Comparison of ENCODE assay signal across 9 cellular contexts in genomic region chr16:70746708-70747424, GRCh38. TPM values are rescaled to one million over a fixed set of nuclear protein-coding genes. Genes with fewer than 3 reads are reported as not detected.
DNase-seq lines count a peak whose midpoint lies in the region; ATAC-seq and TF ChIP-seq lines count a peak whose summit lies in the region.
"Had no signal": no experiment of that assay in that cellular context is flagged by ENCODE, and none has a peak within 500 bp of the region (broad histone marks: within the 10 kb centered on the region; RNA-seq: fewer than 3 reads in every experiment).

No MANE protein-coding gene starts in this region.

- H3K4ac ChIP-seq in IMR-90 (ENCODE audit: low read depth, low read length): peak overlapping the region; percentile 99

- H3K23ac ChIP-seq in IMR-90 (ENCODE audit: low read depth, low read length): peak overlapping the region; percentile 84

- in situ Hi-C loops in IMR-90 (cut with MboI; ENCODE audit: low sequenced_read_pairs): no loop called here

- peak overlapping the region; percentile 26 for H3K4me2 ChIP-seq in IMR-90 (ENCODE audit: low read depth, low read length)
- H3K4me2 ChIP-seq: KMS-11 had no signal

- H3K27me3 Mint-ChIP-seq in CD8-positive, alpha-beta memory T cell: no peaks in the 10 kb centered on the region
- no peaks in the 10 kb centered on the region for H3K27me3 Mint-ChIP-seq in activated CD4-positive, alpha-beta memory T cell treated with anti-CD3 and anti-CD28 coated beads for 36 hours

- peaks cover 12 to 27% (median 17%) of the 10 kb centered on the region in 3 donors for H3K4me1 Mint-ChIP-seq in CD8-positive, alpha-beta memory T cell
- peaks cover 41% of the 10 kb centered on the region for H3K4me1 Mint-ChIP-seq in activated CD4-positive, alpha-beta memory T cell treated with anti-CD3 and anti-CD28 coated beads for 36 hours (ENCODE audit: low read depth)

- H4K20me1 ChIP-seq in IMR-90 (ENCODE audit: insufficient read depth, low read length): no peaks in the 10 kb centered on the region

- peak overlapping the region; percentile 99 for H2BK20ac ChIP-seq in IMR-90 (ENCODE audit: low read depth, low read length)

- 56% methylated on average over 5 of the region's 15 CpGs; no CpG with 5 or more reads in 1 of the 2 experiments for WGBS in IMR-90 (ENCODE audit: extremely low coverage in 2 of 2, insufficient read length in 1 of 2), 2 experiments

- dilution Hi-C loops in IMR-90 (cut with HindIII; ENCODE audit: low sequenced_read_pairs, unreplicated experiment): no loop called here

- H3K27ac ChIP-seq in CD8-positive, alpha-beta memory T cell (ENCODE audit: low read depth, low read length): peak overlapping the region; percentile 46
- H3K27ac ChIP-seq in IMR-90 (ENCODE audit: insufficient read depth, low read length) (peak overlapping the region; percentile 90), skeletal muscle tissue (ENCODE audit: low read depth, low read length) (peak overlapping the region; percentile 80)
- H3K27ac ChIP-seq: KMS-11 had no signal

- peak overlapping the region; percentile 12; the same call in 1 of the 2 replicates for H3K9ac ChIP-seq in IMR-90 (ENCODE audit: low read depth, low read length)
- peak overlapping the region; percentile 41 to 62 (median 51) for H3K9ac ChIP-seq in skeletal muscle tissue (ENCODE audit: low read depth in 1 of 3, low read length in 3 of 3)
- H3K9ac ChIP-seq: KMS-11 had no signal

- no peak overlapping the region for H3K4me3 Mint-ChIP-seq in CD8-positive, alpha-beta memory T cell
- H3K4me3 Mint-ChIP-seq in activated CD4-positive, alpha-beta memory T cell treated with anti-CD3 and anti-CD28 coated beads for 36 hours: no peak overlapping the region

- no peak for TF ChIP-seq POLR2A in IMR-90 (IDR thresholded peaks at IDR 0.05; ENCODE audit: low read depth, low read length)

- H3K18ac ChIP-seq in IMR-90 (ENCODE audit: low read depth, low read length): peak overlapping the region; percentile 68

- no peaks in the 10 kb centered on the region for H3K27me3 ChIP-seq in CD8-positive, alpha-beta memory T cell (ENCODE audit: insufficient read depth, low read length, poor library complexity, severe bottlenecking)
- no peaks in the 10 kb centered on the region for H3K27me3 ChIP-seq in IMR-90 (ENCODE audit: control insufficient read depth, insufficient read depth, low read length)
- no peaks in the 10 kb centered on the region for H3K27me3 ChIP-seq in skeletal muscle tissue (ENCODE audit: control insufficient read depth in 3 of 3, insufficient read depth in 3 of 3, low read length in 3 of 3)

- peak overlapping the region; percentile 43 to 86 for H4K8ac ChIP-seq in IMR-90 (ENCODE audit: low read depth in 2 of 2, low read length in 2 of 2)

- H2AK9ac ChIP-seq in IMR-90 (replicated peaks; ENCODE audit: low read depth, low read length, poor library complexity): peak overlapping the region; percentile 99

- H2AK5ac ChIP-seq in IMR-90 (ENCODE audit: low read depth, low read length): peak overlapping the region; percentile 99

- H3K36me3 ChIP-seq in CD8-positive, alpha-beta memory T cell (ENCODE audit: insufficient read depth, low read length): no peaks in the 10 kb centered on the region
- H3K36me3 ChIP-seq in IMR-90 (ENCODE audit: control insufficient read depth, insufficient read depth, low read length) (peaks cover 8% of the 10 kb centered on the region; the same call in 1 of the 2 replicates), skeletal muscle tissue (ENCODE audit: control insufficient read depth in 3 of 3, insufficient read depth in 3 of 3, low read length in 3 of 3) (peaks cover 0 to 2% (median 2%) of the 10 kb centered on the region in 3 donors)

- intact Hi-C loops in IMR-90 (cut with micrococcal nuclease): no loop called here
- intact Hi-C loops in activated CD4-positive, alpha-beta memory T cell treated with anti-CD3 and anti-CD28 coated beads for 36 hours (cut with micrococcal nuclease): loop anchor here (1.0 kb wide), 1 partner anchor 10 kb away; no protein-coding TSS in a partner anchor

- no TSS peak for BruUV-seq in IMR-90 (replicated peaks; lab: Mats Ljungman, UMichigan)

- H3K79me1 ChIP-seq in IMR-90 (ENCODE audit: low read depth in 1 of 2, low read length in 2 of 2): peaks cover 10 to 62% of the 10 kb centered on the region in 2 experiments; a peak in 3 of 4 replicates

- H2BK5ac ChIP-seq in IMR-90 (ENCODE audit: low read depth, low read length, poor library complexity, severe bottlenecking): peak overlapping the region; percentile 98

- ATAC-seq in IMR-90 (ENCODE audit: low read depth) (peak; percentile 68), GM19452 (IDR thresholded peaks at IDR 0.05; ENCODE audit: unreplicated experiment) (no peak), GM21447 (IDR thresholded peaks at IDR 0.05; ENCODE audit: unreplicated experiment) (no peak)

- H3K36me3 Mint-ChIP-seq in CD8-positive, alpha-beta memory T cell: peaks cover 8 to 65% (median 10%) of the 10 kb centered on the region in 3 donors
- H3K36me3 Mint-ChIP-seq in activated CD4-positive, alpha-beta memory T cell treated with anti-CD3 and anti-CD28 coated beads for 36 hours: peaks cover 21% of the 10 kb centered on the region

- H2AFZ ChIP-seq in IMR-90 (replicated peaks; ENCODE audit: low read length, poor library complexity): peak overlapping the region; percentile 82

- TF ChIP-seq CTCF in IMR-90 (conservative IDR thresholded peaks at IDR 0.05; ENCODE audit: low read depth, low read length): no peak

- H2BK120ac ChIP-seq in IMR-90 (ENCODE audit: low read depth, low read length): peak overlapping the region; percentile 99

- CTCF ChIA-PET in CD8-positive, alpha-beta memory T cell (lab: Charles Lee): interaction anchor here (0.8 kb wide), 1 partner anchor 23 kb away, joined by 3 read pairs; no protein-coding TSS in a partner anchor
- CTCF ChIA-PET in IMR-90 (lab: Yijun Ruan, JAX): interaction anchor here (1.0 to 2.1 kb wide), 3 partner anchors 9 to 24 kb away, joined by 3 to 7 read pairs (median 5); no protein-coding TSS in a partner anchor
- CTCF ChIA-PET in activated CD4-positive, alpha-beta memory T cell treated with anti-CD3 and anti-CD28 coated beads for 36 hours (lab: Charles Lee): interaction anchor here (0.7 to 1.2 kb wide), 2 partner anchors 9 to 24 kb away, joined by 3 read pairs; no protein-coding TSS in a partner anchor

- peak overlapping the region; percentile 53 for H3K56ac ChIP-seq in IMR-90 (ENCODE audit: extremely low read depth, insufficient read depth, low read length)

- POLR2A ChIA-PET in CD8-positive, alpha-beta memory T cell (lab: Charles Lee): no interaction called here
- POLR2A ChIA-PET in IMR-90 (lab: Charles Lee; ENCODE audit: unreplicated experiment): interaction anchor here (0.8 kb wide), 1 partner anchor 59 kb away, joined by 3 read pairs; no protein-coding TSS in a partner anchor
- POLR2A ChIA-PET in activated CD4-positive, alpha-beta memory T cell treated with anti-CD3 and anti-CD28 coated beads for 36 hours (lab: Charles Lee): no interaction called here

- H4K91ac ChIP-seq in IMR-90 (ENCODE audit: insufficient read depth, low read depth, low read length): peak overlapping the region; percentile 93

- DNase-seq in CD8-positive, alpha-beta memory T cell: peak in 3 of 5 donors; percentile 13 to 70 (median 56)
- DNase-seq in IMR-90 (peak; percentile 96), glomerular visceral epithelial cell (ENCODE audit: extremely low spot score) (peak; percentile 85), NCI-H524 (lab: John Stamatoyannopoulos, UW) (no peak)
- peak; percentile 71 for DNase-seq in activated CD4-positive, alpha-beta memory T cell treated with anti-CD3 and anti-CD28 coated beads for 36 hours

- TF ChIP-seq RAD21 in IMR-90 (IDR thresholded peaks at IDR 0.05; ENCODE audit: low read length): 0 out of 2 replicates have a peak, but pooled peaks have one; percentile 4

- no peaks in the 10 kb centered on the region for H3K9me3 Mint-ChIP-seq in CD8-positive, alpha-beta memory T cell
- H3K9me3 Mint-ChIP-seq in activated CD4-positive, alpha-beta memory T cell treated with anti-CD3 and anti-CD28 coated beads for 36 hours: peaks cover 4% of the 10 kb centered on the region

- peaks cover 51% of the 10 kb centered on the region for H3K9me1 ChIP-seq in IMR-90 (ENCODE audit: insufficient read depth, low read length)

- H3K14ac ChIP-seq in IMR-90 (replicated peaks; ENCODE audit: low read depth, low read length): peak overlapping the region; percentile 95

- peak overlapping the region; percentile 67 for H4K5ac ChIP-seq in IMR-90 (ENCODE audit: low read depth, low read length)

- no peaks in the 10 kb centered on the region for H3K9me3 ChIP-seq in CD8-positive, alpha-beta memory T cell (ENCODE audit: low read length)
- H3K9me3 ChIP-seq in IMR-90 (ENCODE audit: control insufficient read depth, insufficient read depth, low read length) (no peaks in the 10 kb centered on the region), skeletal muscle tissue (ENCODE audit: control insufficient read depth in 3 of 3, low read length in 3 of 3) (no peaks in the 10 kb centered on the region)

- H3K4me3 ChIP-seq in CD8-positive, alpha-beta memory T cell (ENCODE audit: low read length): no peak overlapping the region
- H3K4me3 ChIP-seq in IMR-90 (ENCODE audit: insufficient read depth, low read depth, low read length): no peak overlapping the region
- peak overlapping the region in 2 of 3 donors; percentile 0 to 19 for H3K4me3 ChIP-seq in skeletal muscle tissue (ENCODE audit: low read length in 3 of 3)

- no peaks in the 10 kb centered on the region for H3K4me1 ChIP-seq in CD8-positive, alpha-beta memory T cell (ENCODE audit: insufficient read depth, low read length)
- H3K4me1 ChIP-seq in IMR-90 (ENCODE audit: control insufficient read depth, insufficient read depth, low read length) (peaks cover 53% of the 10 kb centered on the region), skeletal muscle tissue (ENCODE audit: control insufficient read depth in 3 of 3, insufficient read depth in 3 of 3, low read length in 3 of 3) (peaks cover 62 to 85% (median 74%) of the 10 kb centered on the region in 3 donors)

- peak overlapping the region; percentile 36 to 86 (median 62) for H3K27ac Mint-ChIP-seq in CD8-positive, alpha-beta memory T cell
- H3K27ac Mint-ChIP-seq in activated CD4-positive, alpha-beta memory T cell treated with anti-CD3 and anti-CD28 coated beads for 36 hours: peak overlapping the region; percentile 72

- H2BK15ac ChIP-seq in IMR-90 (ENCODE audit: low read depth, low read length): peak overlapping the region; percentile 82; the same call in 2 of the 3 replicates

RNA-seq across cellular contexts. Expression of gene VAC14, which starts 54.1 kb away (rescaled TPM):
- 10 to 100 TPM; 45.9 to 50.3 TPM for total RNA-seq in CD8-positive, alpha-beta memory T cell
- polyA plus RNA-seq in CD8-positive, alpha-beta memory T cell: 43.4 TPM
- total RNA-seq in IMR-90 (2012; rRNA removed) (18.3 and 21.1 TPM in 2 replicates), skeletal muscle tissue (15.1 TPM)
- polyA plus RNA-seq in IMR-90 (2012; rRNA removed): 40.2 and 48.3 TPM in 2 replicates
- polyA plus RNA-seq in IMR-90 (2012; cell fraction: cytosol; rRNA removed): 29.7 and 39.3 TPM in 2 replicates
- 29.2 and 68.0 TPM in 2 replicates for polyA plus RNA-seq in IMR-90 (2012; cell fraction: nucleus; rRNA removed; ENCODE audit: low replicate concordance)
- total RNA-seq in activated CD4-positive, alpha-beta memory T cell treated with anti-CD3 and anti-CD28 coated beads for 36 hours: 10 to 100 TPM; 22.2 to 25.0 TPM

Comparison
In these comparisons a context has a peak if more than half of its experiments do, and no peak if none do; other contexts are left out.
1. DNase-seq: peak in CD8-positive, alpha-beta memory T cell (3 of 5), IMR-90 (single experiment), activated CD4-positive, alpha-beta memory T cell treated with anti-CD3 and anti-CD28 coated beads for 36 hours (single experiment) and glomerular visceral epithelial cell (single experiment); none in NCI-H524 (0 of 2).
2. H3K4me3 ChIP-seq: peak in skeletal muscle tissue (2 of 3); none in CD8-positive, alpha-beta memory T cell (single experiment) and IMR-90 (single experiment).
3. Peak in every context shown above with its lines, with median percentiles within 50 percentile points of each other: H3K27ac ChIP-seq.